24 cellular contexts compared by ENCODE assay signal in the genomic region with DNA sequence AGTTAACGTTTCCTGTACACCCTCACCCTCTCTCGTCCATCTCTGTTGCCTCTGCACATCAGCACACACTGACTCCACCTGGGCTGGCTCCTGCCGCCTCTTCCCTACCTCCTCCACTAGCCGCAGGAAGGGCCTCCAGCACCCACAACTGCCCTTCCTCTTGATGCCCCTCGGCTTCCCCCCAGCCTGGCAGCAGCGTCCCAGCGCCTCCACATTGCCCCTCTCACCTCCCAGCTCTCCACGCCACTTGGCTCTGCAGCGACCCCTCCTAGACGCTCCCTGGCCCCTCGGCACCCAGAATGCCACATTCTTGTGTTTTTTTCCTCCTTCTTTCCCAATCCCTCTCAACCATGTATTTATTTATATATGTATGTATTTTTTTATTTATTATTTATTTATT.
DNase-seq lines count a peak whose midpoint lies in the region; ATAC-seq, FAIRE-seq and TF ChIP-seq lines count a peak whose summit lies in the region.
"Had no signal": no experiment of that assay in that cellular context is flagged by ENCODE, and none has a peak within 500 bp of the region (broad histone marks: within the 10 kb centered on the region; RNA-seq: fewer than 3 reads in every experiment).

No MANE protein-coding gene starts in this region.

- H2BK20ac ChIP-seq in H9 (ENCODE audit: low read depth, low read length, poor library complexity, severe bottlenecking) (no peak overlapping the region), H1 (ENCODE audit: low read length) (no peak overlapping the region)

- H3K4ac ChIP-seq in H9 (ENCODE audit: low read depth, low read length) (no peak overlapping the region), H1 (replicated peaks; ENCODE audit: insufficient read length, low read depth, low read length) (no peak overlapping the region)

- no peak overlapping the region for H3K23ac ChIP-seq in H9 (ENCODE audit: insufficient read length, low read depth, low read length)
- no peak overlapping the region for H3K23ac ChIP-seq in H1 (ENCODE audit: insufficient read length)

- H2BK15ac ChIP-seq in H9 (ENCODE audit: low read depth, low read length) (no peak overlapping the region), H1 (ENCODE audit: low read length) (no peak overlapping the region)

- H3K9me3 ChIP-seq in H9 (ENCODE audit: control insufficient read depth, low read depth, low read length) (no peaks in the 10 kb centered on the region), H1 (ENCODE audit: insufficient read depth in 2 of 2, low read depth in 1 of 2, low read length in 1 of 2) (no peaks in the 10 kb centered on the region), transverse colon (no peaks in the 10 kb centered on the region)
- H3K9me3 ChIP-seq: A549; BE2C; BLaER1 treated with 17β-estradiol and CSF1 and Interleukin-3, amounts not matched to agents 10 nM and 100 nM had no signal

- H2AFZ ChIP-seq in H9 (ENCODE audit: low read length) = no peak overlapping the region
- H2AFZ ChIP-seq in H1 (ENCODE audit: low read length) = no peak overlapping the region

- CTCF ChIA-PET in H1 (lab: Charles Lee; ENCODE audit: partially characterized antibody) = no interaction called here

- H2BK5ac ChIP-seq in H9 (ENCODE audit: insufficient read length, low read length) (no peak overlapping the region), H1 (ENCODE audit: low read depth, low read length) (no peak overlapping the region)

- H3K9ac ChIP-seq in H9 (ENCODE audit: extremely low read depth, insufficient read length, low read length) (no peak overlapping the region), H1 (replicated peaks in 1 of 4; ENCODE audit: extremely low read depth in 1 of 4, low read depth in 3 of 4, low read length in 3 of 4) (no peak overlapping the region)
- H3K9ac ChIP-seq: BLaER1 treated with 17β-estradiol and CSF1 and Interleukin-3, amounts not matched to agents 10 nM and 100 nM had no signal

- H2AK5ac ChIP-seq in H9 (ENCODE audit: insufficient read length, low read length) (no peak overlapping the region), H1 (ENCODE audit: low read depth, low read length) (no peak overlapping the region)

- H3K27me3 Mint-ChIP-seq in H9 (ENCODE audit: low read depth) = peaks cover 4% of the 10 kb centered on the region
- peaks cover 3% of the 10 kb centered on the region for H3K27me3 Mint-ChIP-seq in nephron progenitor cell (ENCODE audit: low read depth, poor library complexity)
- H3K27me3 Mint-ChIP-seq: CD4-positive, alpha-beta T cell had no signal

- ATAC-seq in GM18502 (IDR thresholded peaks at IDR 0.05; ENCODE audit: poor library complexity, unreplicated experiment) = no peak
- ATAC-seq: A549, HCT116 had no signal

- no peak for TF ChIP-seq RAD21 in H1 (IDR thresholded peaks at IDR 0.05 in 1 of 2, conservative IDR thresholded peaks at IDR 0.05 in 1 of 2; ENCODE audit: low read depth in 2 of 2, low read length in 2 of 2)

- H3K27me3 ChIP-seq in H9 (ENCODE audit: insufficient read depth, low read length) (no peaks in the 10 kb centered on the region), H1 (replicated peaks in 1 of 4; ENCODE audit: control insufficient read depth in 3 of 4, extremely low read depth in 1 of 4, insufficient read depth in 3 of 4, low read length in 3 of 4) (no peaks in the 10 kb centered on the region), transverse colon (no peaks in the 10 kb centered on the region)
- H3K27me3 ChIP-seq: BE2C; BLaER1 treated with 17β-estradiol and CSF1 and Interleukin-3, amounts not matched to agents 10 nM and 100 nM had no signal

- no peak overlapping the region for H3K4me3 ChIP-seq in H1 (ENCODE audit: extremely low read depth in 1 of 4, insufficient read depth in 2 of 4, low read depth in 3 of 4, low read length in 4 of 4)
- H3K4me3 ChIP-seq in transverse colon = no peak overlapping the region
- H3K4me3 ChIP-seq: A549; BLaER1 treated with 17β-estradiol and CSF1 and Interleukin-3, amounts not matched to agents 10 nM and 100 nM had no signal

- H3K27ac ChIP-seq in H9 (ENCODE audit: insufficient read length, low read depth, low read length) = no peak overlapping the region
- no peak overlapping the region for H3K27ac ChIP-seq in H1 (ENCODE audit: low read depth, low read length)
- no peak overlapping the region for H3K27ac ChIP-seq in transverse colon
- H3K27ac ChIP-seq: A549; BLaER1 treated with 17β-estradiol and CSF1 and Interleukin-3, amounts not matched to agents 10 nM and 100 nM had no signal

- H3K27ac Mint-ChIP-seq in H9 (no peak overlapping the region), nephron progenitor cell (peak overlapping the region; percentile 46)
- H3K27ac Mint-ChIP-seq: CD14-positive monocyte; CD4-positive, alpha-beta T cell; CD8-positive, alpha-beta memory T cell had no signal

- no peak overlapping the region for H4K91ac ChIP-seq in H9 (ENCODE audit: insufficient read length, low read depth, low read length)
- H4K91ac ChIP-seq in H1 (replicated peaks; ENCODE audit: insufficient read length, low read length) = no peak overlapping the region

- H3K79me1 ChIP-seq in H9 (ENCODE audit: insufficient read depth, low read depth, low read length, poor library complexity, severe bottlenecking) = no peaks in the 10 kb centered on the region
- no peaks in the 10 kb centered on the region for H3K79me1 ChIP-seq in H1 (ENCODE audit: low read depth, low read length)

- H3K23me2 ChIP-seq in H9 (ENCODE audit: insufficient read length, low read depth, low read length, poor library complexity, severe bottlenecking) (no peaks in the 10 kb centered on the region), H1 (ENCODE audit: low read depth, low read length) (no peaks in the 10 kb centered on the region)

- intact Hi-C loops in transverse colon (cut with DNase I; ENCODE audit: low total_unique reads) = no loop called here

- no peaks in the 10 kb centered on the region for H3K36me3 ChIP-seq in H1 (ENCODE audit: control insufficient read depth in 2 of 4, insufficient read depth in 4 of 4, low read length in 3 of 4)
- no peaks in the 10 kb centered on the region for H3K36me3 ChIP-seq in transverse colon
- H3K36me3 ChIP-seq: BE2C had no signal

- H3K56ac ChIP-seq in H9 (ENCODE audit: insufficient read length, low read depth, low read length) (no peak overlapping the region), H1 (replicated peaks; ENCODE audit: insufficient read length, low read depth, low read length) (no peak overlapping the region)

- H3K9me3 Mint-ChIP-seq in H9 = no peaks in the 10 kb centered on the region
- no peaks in the 10 kb centered on the region for H3K9me3 Mint-ChIP-seq in nephron progenitor cell
- H3K9me3 Mint-ChIP-seq: CD4-positive, alpha-beta T cell had no signal

- POLR2A ChIA-PET in H1 (lab: Charles Lee; ENCODE audit: partially characterized antibody) = interaction anchor here (0.6 kb wide), 1 partner anchor 581 kb away, joined by 3 read pairs; no protein-coding TSS in a partner anchor

- H3K4me1 Mint-ChIP-seq in H9 = peaks cover 7 to 8% of the 10 kb centered on the region in 2 experiments; a peak in 3 of 4 replicates
- peaks cover 12% of the 10 kb centered on the region for H3K4me1 Mint-ChIP-seq in nephron progenitor cell
- H3K4me1 Mint-ChIP-seq: CD14-positive monocyte; CD8-positive, alpha-beta memory T cell had no signal

- H3K4me1 ChIP-seq in H9 (ENCODE audit: insufficient read depth, low read length) (no peaks in the 10 kb centered on the region; the same call in 1 of the 2 replicates), H1 (replicated peaks in 1 of 4; ENCODE audit: control insufficient read depth in 3 of 4, insufficient read depth in 4 of 4, low read length in 3 of 4) (no peaks in the 10 kb centered on the region), transverse colon (no peaks in the 10 kb centered on the region)
- H3K4me1 ChIP-seq: A549 had no signal

- no peaks in the 10 kb centered on the region for H3K36me3 Mint-ChIP-seq in H9 (ENCODE audit: insufficient read depth in 1 of 3, low read depth in 3 of 3)
- H3K36me3 Mint-ChIP-seq in nephron progenitor cell (ENCODE audit: low read depth) = peaks cover 60% of the 10 kb centered on the region
- H3K36me3 Mint-ChIP-seq: CD14-positive monocyte; CD8-positive, alpha-beta memory T cell had no signal

- in situ Hi-C loops in transverse colon (cut with MboI; ENCODE audit: low pct_ligation_motif_present in 1 of 4, low pct_unique_long_range_greater_than_20kb in 1 of 4, low sequenced_read_pairs in 3 of 4) = no loop called here

- H4K5ac ChIP-seq in H9 (ENCODE audit: insufficient read length, low read depth, low read length) = no peak overlapping the region
- H4K5ac ChIP-seq in H1 (ENCODE audit: insufficient read length, low read depth, low read length) = no peak overlapping the region

- H4K20me1 ChIP-seq in H9 (ENCODE audit: control insufficient read depth, insufficient read depth, insufficient read length) (no peaks in the 10 kb centered on the region), H1 (replicated peaks in 1 of 2; ENCODE audit: control insufficient read depth in 1 of 2, insufficient read depth in 2 of 2, low read length in 2 of 2) (no peaks in the 10 kb centered on the region)
- H4K20me1 ChIP-seq: BLaER1 treated with 17β-estradiol and CSF1 and Interleukin-3, amounts not matched to agents 10 nM and 100 nM had no signal

- TF ChIP-seq EP300 in H1 (IDR thresholded peaks at IDR 0.05; ENCODE audit: borderline replicate concordance in 1 of 2, low read depth in 2 of 2, low read length in 2 of 2) (no peak), transverse colon (IDR thresholded peaks at IDR 0.05; ENCODE audit: low read depth) (no peak)

- TF ChIP-seq CTCF in H9 (conservative IDR thresholded peaks at IDR 0.05) (no peak), H1 (IDR thresholded peaks at IDR 0.05; ENCODE audit: control extremely low read depth in 1 of 3, insufficient read depth in 1 of 3, low read depth in 1 of 3, low read length in 3 of 3) (no peak), nephron progenitor cell (IDR thresholded peaks at IDR 0.05) (no peak), transverse colon (IDR thresholded peaks at IDR 0.05) (no peak)

- H2BK12ac ChIP-seq in H9 (ENCODE audit: insufficient read length, low read depth, low read length) (no peak overlapping the region), H1 (ENCODE audit: low read depth, low read length) (no peak overlapping the region)

- no peak overlapping the region for H3K4me2 ChIP-seq in H9 (ENCODE audit: insufficient read depth, insufficient read length, low read length)
- H3K4me2 ChIP-seq in H1 (ENCODE audit: insufficient read depth in 1 of 2, low read depth in 2 of 2, low read length in 2 of 2) = no peak overlapping the region
- H3K4me2 ChIP-seq: A549; BLaER1 treated with 17β-estradiol and CSF1 and Interleukin-3, amounts not matched to agents 10 nM and 100 nM had no signal

- H4K8ac ChIP-seq in H9 (replicated peaks; ENCODE audit: insufficient read length, low read depth, low read length) = no peak overlapping the region
- peak overlapping the region; percentile 18; the same call in 1 of the 2 replicates for H4K8ac ChIP-seq in H1 (ENCODE audit: extremely low read depth, insufficient read depth, low read length)

- no peak for TF ChIP-seq POLR2A in H1 (IDR thresholded peaks at IDR 0.05; ENCODE audit: control extremely low read depth in 1 of 2, low read depth in 2 of 2, low read length in 2 of 2)
- TF ChIP-seq POLR2A in transverse colon (IDR thresholded peaks at IDR 0.05) = no peak

- H3K18ac ChIP-seq in H9 (ENCODE audit: insufficient read length, low read depth, low read length) = no peak overlapping the region
- no peak overlapping the region for H3K18ac ChIP-seq in H1 (ENCODE audit: extremely low read depth, low read length)

- no peak for FAIRE-seq in H1 (lab: Jason Lieb, UNC)
- FAIRE-seq: A549, GM12891 had no signal

- no peak overlapping the region for H2BK120ac ChIP-seq in H9 (ENCODE audit: low read depth, low read length, poor library complexity, severe bottlenecking)
- no peak overlapping the region for H2BK120ac ChIP-seq in H1 (replicated peaks; ENCODE audit: low read depth, low read length)

- H3T11ph ChIP-seq in H9 (ENCODE audit: low read length) = no peak overlapping the region

- H3K79me2 ChIP-seq in H9 (ENCODE audit: insufficient read depth, low read length) = no peaks in the 10 kb centered on the region
- no peaks in the 10 kb centered on the region for H3K79me2 ChIP-seq in H1 (ENCODE audit: control insufficient read depth in 1 of 2, insufficient read depth in 2 of 2, low read length in 2 of 2)

- DNase-seq in H9 = peak; percentile 26
- no peak for DNase-seq in H1 (ENCODE audit: low read depth in 1 of 2, low spot score in 2 of 2)
- DNase-seq in nephron progenitor cell = no peak
- no peak for DNase-seq in activated naive CD4-positive, alpha-beta T cell (lab: John Stamatoyannopoulos, UW)
- DNase-seq in transverse colon = no peak
- DNase-seq: 8988T; ACHN; AML-193; BE2C; Calu3; CD4-positive, alpha-beta T cell; CD8-positive, alpha-beta memory T cell; COR-L47; DMS53; DMS79 treated with DMSO at 0.1 percent for 48 hours; GF-D8; GOT3; H7 had no signal

- H3K14ac ChIP-seq in H9 (ENCODE audit: insufficient read depth, low read length) = no peak overlapping the region
- H3K14ac ChIP-seq in H1 (ENCODE audit: insufficient read length) = no peak overlapping the region

- no CpG with 5 or more reads among the region's 11 CpGs for WGBS in H9 (ENCODE audit: extremely low coverage, insufficient read length, low lambda C conversion rate)
- WGBS in H1 (ENCODE audit: extremely low coverage in 1 of 2, insufficient coverage in 1 of 2, insufficient read length in 1 of 2, insufficient replicate concordance in 2 of 2, low coverage in 1 of 2, low lambda C conversion rate in 2 of 2, missing lambda C conversion rate in 1 of 2), 2 experiments = 89% methylated on average over 11 of the region's 11 CpGs; no CpG with 5 or more reads in 1 of the 2 experiments
- 40 to 93% methylated on average over 1 to 11 of the region's 11 CpGs for WGBS in transverse colon (ENCODE audit: low coverage in 1 of 2), 2 donors

- H3K4me3 Mint-ChIP-seq in H9 (no peak overlapping the region), nephron progenitor cell (no peak overlapping the region)
- H3K4me3 Mint-ChIP-seq: CD14-positive monocyte; CD4-positive, alpha-beta T cell; CD8-positive, alpha-beta memory T cell had no signal
